In genomic region chr6:153392156-153392555, GRCh38 we compare ENCODE assay signal across 24 cellular contexts.
DNase-seq lines count a peak whose midpoint lies in the region; ATAC-seq and TF ChIP-seq lines count a peak whose summit lies in the region.
"Had no signal": no experiment of that assay in that cellular context is flagged by ENCODE, and none has a peak within 500 bp of the region (broad histone marks: within the 10 kb centered on the region; RNA-seq: fewer than 3 reads in every experiment).

No MANE protein-coding gene starts in this region.

- no peak overlapping the region for H3K27ac Mint-ChIP-seq in chondrocyte (ENCODE audit: unreplicated experiment)
- H3K27ac Mint-ChIP-seq: CD8-positive, alpha-beta T cell; endodermal cell; T-cell had no signal

- no peak for ATAC-seq in GM19455 (IDR thresholded peaks at IDR 0.05; ENCODE audit: unreplicated experiment)
- ATAC-seq: CD8-positive, alpha-beta T cell; heart right ventricle; lower lobe of right lung; sciatic nerve; stimulated activated naive CD8-positive, alpha-beta T cell treated with anti-CD3 and anti-CD28 coated beads, Interleukin-15, Interleukin-2, amounts not matched to agents 100 U/mL and 50 U/mL, for 24 hours; T-cell had no signal

- H3K9me3 ChIP-seq in adipocyte (ENCODE audit: control insufficient read depth, low read length) = no peaks in the 10 kb centered on the region
- no peaks in the 10 kb centered on the region for H3K9me3 ChIP-seq in effector memory CD4-positive, alpha-beta T cell (ENCODE audit: control insufficient read depth, low read length)
- H3K9me3 ChIP-seq: lower lobe of right lung, ovary, tibial artery had no signal

- peak; percentile 59 for DNase-seq in HT1080 (ENCODE audit: low read depth)
- DNase-seq in adipocyte (ENCODE audit: low read depth) = no peak
- DNase-seq in kidney epithelial cell (ENCODE audit: low read depth) = peak; percentile 7
- no peak for DNase-seq in chondrocyte (ENCODE audit: low spot score)
- no peak for DNase-seq in SW480 (ENCODE audit: low spot score)
- DNase-seq in effector memory CD4-positive, alpha-beta T cell = no peak
- DNase-seq: activated CD4-positive, alpha-beta T cell treated with anti-CD3 and anti-CD28 coated beads, Interleukin-2, amount 50 U/mL, for 48 hours; CD8-positive, alpha-beta T cell; cerebellar nuclear complex; DND-41; endodermal cell; H7; heart right ventricle; lower lobe of right lung; NCI-H1694; NK-92 treated with Interleukin-12 subunit alpha and Interleukin-12 subunit beta, amount 100 ng/mL, for 24 hours; ovary; stimulated activated naive CD8-positive, alpha-beta T cell treated with anti-CD3 and anti-CD28 coated beads, Interleukin-15, Interleukin-2, amounts not matched to agents 100 U/mL and 50 U/mL, for 24 hours; T-cell; tibial artery had no signal

- H3K4me1 ChIP-seq in ACC112 (ENCODE audit: control insufficient read depth, insufficient read depth, low read length, unreplicated experiment) (no peaks in the 10 kb centered on the region), adipocyte (ENCODE audit: control insufficient read depth, insufficient read depth, low read length) (no peaks in the 10 kb centered on the region)
- H3K4me1 ChIP-seq in effector memory CD4-positive, alpha-beta T cell (ENCODE audit: control insufficient read depth, insufficient read depth, low read length, poor library complexity, severe bottlenecking) = no peaks in the 10 kb centered on the region
- H3K4me1 ChIP-seq: heart right ventricle, lower lobe of right lung, tibial artery had no signal

- TF ChIP-seq CTCF in kidney epithelial cell (IDR thresholded peaks at IDR 0.05; ENCODE audit: insufficient read depth, low read length, poor library complexity, severe bottlenecking) (no peak), chondrocyte (IDR thresholded peaks at IDR 0.05) (no peak)

- H2AFZ ChIP-seq in ACC112 (ENCODE audit: low read length, unreplicated experiment) = peak overlapping the region; percentile 20

- no peak overlapping the region for H3K27ac ChIP-seq in ACC112 (ENCODE audit: low read depth, low read length)
- H3K27ac ChIP-seq in effector memory CD4-positive, alpha-beta T cell (ENCODE audit: insufficient read depth, low read length, poor library complexity, severe bottlenecking) = no peak overlapping the region
- H3K27ac ChIP-seq: heart right ventricle, lower lobe of right lung, ovary, tibial artery, VCaP had no signal

- H3K4me3 ChIP-seq in ACC112 (ENCODE audit: low read depth, low read length) (no peak overlapping the region), adipocyte (ENCODE audit: low read length) (peak overlapping the region; percentile 42), kidney epithelial cell (ENCODE audit: low read depth, low read length) (no peak overlapping the region)
- no peak overlapping the region for H3K4me3 ChIP-seq in effector memory CD4-positive, alpha-beta T cell (ENCODE audit: insufficient read depth, low read depth, low read length, poor library complexity, severe bottlenecking)
- H3K4me3 ChIP-seq: heart right ventricle, lower lobe of right lung, ovary, tibial artery had no signal

- no peak overlapping the region for H3K9ac ChIP-seq in adipocyte (ENCODE audit: low read length)

- H3K9me3 Mint-ChIP-seq in chondrocyte (ENCODE audit: low read depth) = no peaks in the 10 kb centered on the region

- no peaks in the 10 kb centered on the region for H3K4me1 Mint-ChIP-seq in chondrocyte (ENCODE audit: low read depth)
- H3K4me1 Mint-ChIP-seq: endodermal cell, T-cell had no signal

- H3K27me3 Mint-ChIP-seq in chondrocyte (ENCODE audit: low read depth) = peaks cover 7% of the 10 kb centered on the region
- H3K27me3 Mint-ChIP-seq: T-cell had no signal

- no peak overlapping the region for H3K4me3 Mint-ChIP-seq in chondrocyte (ENCODE audit: unreplicated experiment)
- H3K4me3 Mint-ChIP-seq: CD8-positive, alpha-beta T cell; endodermal cell; T-cell had no signal

- no peaks in the 10 kb centered on the region for H3K36me3 Mint-ChIP-seq in chondrocyte (ENCODE audit: low read depth)
- H3K36me3 Mint-ChIP-seq: CD8-positive, alpha-beta T cell; T-cell had no signal

- no peaks in the 10 kb centered on the region for H3K36me3 ChIP-seq in ACC112 (ENCODE audit: insufficient read depth, low read length)
- no peaks in the 10 kb centered on the region for H3K36me3 ChIP-seq in adipocyte (ENCODE audit: control insufficient read depth, insufficient read depth, low read length, severe bottlenecking)
- H3K36me3 ChIP-seq in kidney epithelial cell (ENCODE audit: control insufficient read depth, insufficient read depth, low read length) = no peaks in the 10 kb centered on the region
- H3K36me3 ChIP-seq in effector memory CD4-positive, alpha-beta T cell (ENCODE audit: control insufficient read depth, insufficient read depth, low read length) = no peaks in the 10 kb centered on the region
- H3K36me3 ChIP-seq: heart right ventricle, lower lobe of right lung, ovary, tibial artery had no signal

- H3K27me3 ChIP-seq in ACC112 (ENCODE audit: insufficient read depth, low read length) (no peaks in the 10 kb centered on the region), adipocyte (replicated peaks; ENCODE audit: control insufficient read depth, insufficient read depth, low read length) (no peaks in the 10 kb centered on the region), kidney epithelial cell (ENCODE audit: control insufficient read depth, insufficient read depth, low read length) (no peaks in the 10 kb centered on the region)
- no peaks in the 10 kb centered on the region for H3K27me3 ChIP-seq in effector memory CD4-positive, alpha-beta T cell (replicated peaks; ENCODE audit: control insufficient read depth, insufficient read depth, low read length, poor library complexity, severe bottlenecking)
- H3K27me3 ChIP-seq: heart right ventricle, ovary, tibial artery had no signal

- H3K79me2 ChIP-seq in ACC112 (ENCODE audit: control insufficient read depth, insufficient read depth, low read length, unreplicated experiment) = no peaks in the 10 kb centered on the region

Comparison
In these comparisons a context has a peak if more than half of its experiments do, and no peak if none do; other contexts are left out.
1. DNase-seq: peak in HT1080 (single experiment) and kidney epithelial cell (single experiment); none in adipocyte (single experiment), chondrocyte (single experiment), SW480 (single experiment) and effector memory CD4-positive, alpha-beta T cell (0 of 3).